1 cellular context compared by ENCODE assay signal in the genomic region with DNA sequence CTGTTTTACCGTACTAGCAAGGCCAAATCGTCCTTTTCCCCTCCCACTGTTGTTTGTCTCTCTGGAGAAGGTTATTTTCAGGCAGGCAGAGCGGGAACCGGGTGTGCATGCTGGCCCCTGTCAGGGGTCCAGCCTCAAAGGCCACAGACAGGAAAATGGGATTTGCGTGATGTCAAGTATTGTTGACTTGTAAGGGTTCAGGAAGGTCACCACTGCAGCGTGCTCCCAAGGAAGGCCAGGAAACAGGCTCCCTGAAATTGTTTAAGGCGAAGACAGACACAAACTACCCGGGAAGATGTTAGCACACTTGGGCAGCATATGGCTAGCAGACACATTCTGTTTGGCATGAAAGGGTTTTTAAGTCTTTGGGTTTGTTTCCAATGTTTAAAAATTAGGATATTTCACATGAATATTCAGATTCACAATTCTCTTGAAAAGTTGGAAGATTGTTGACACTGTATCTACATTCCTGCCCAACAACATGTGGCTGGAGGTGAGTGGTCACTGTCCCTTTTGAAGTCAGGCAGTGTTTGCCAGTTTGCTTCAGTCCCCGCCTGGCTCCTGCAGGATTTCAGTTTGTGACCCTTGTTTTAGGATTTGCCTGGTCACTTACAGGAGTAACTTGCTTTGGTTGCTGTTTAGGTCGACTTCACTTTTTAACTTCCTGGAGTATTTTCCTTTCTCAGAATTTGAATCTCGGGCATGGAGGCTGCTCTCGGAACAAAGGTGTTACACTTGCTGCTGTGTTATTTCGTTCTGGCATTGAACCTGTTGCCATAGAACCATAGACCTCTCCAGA.
TF ChIP-seq lines count a peak whose summit lies in the region.

No MANE protein-coding gene starts in this region.

TF ChIP-seq in SK-N-SH, 30 proteins besides CTCF, POLR2A, EP300 and RAD21 (continued from another document):
- TF ChIP-seq FOXJ3 (CRISPR knock-in tag; IDR thresholded peaks at IDR 0.05) (no peak), GATA2 (CRISPR knock-in tag; IDR thresholded peaks at IDR 0.05) (no peak), SMC3 (IDR thresholded peaks at IDR 0.05; ENCODE audit: low read depth, low read length) (no peak), TAF1 (IDR thresholded peaks at IDR 0.05; ENCODE audit: borderline replicate concordance, low read depth, low read length) (no peak)
- TF ChIP-seq, protein P1, sequence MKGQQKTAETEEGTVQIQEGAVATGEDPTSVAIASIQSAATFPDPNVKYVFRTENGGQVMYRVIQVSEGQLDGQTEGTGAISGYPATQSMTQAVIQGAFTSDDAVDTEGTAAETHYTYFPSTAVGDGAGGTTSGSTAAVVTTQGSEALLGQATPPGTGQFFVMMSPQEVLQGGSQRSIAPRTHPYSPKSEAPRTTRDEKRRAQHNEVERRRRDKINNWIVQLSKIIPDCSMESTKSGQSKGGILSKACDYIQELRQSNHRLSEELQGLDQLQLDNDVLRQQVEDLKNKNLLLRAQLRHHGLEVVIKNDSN (IDR thresholded peaks at IDR 0.05; ENCODE audit: borderline replicate concordance, low read depth), result no peak
TF ChIP-seq in SK-N-SH: peak in this region for 0.
